ENCODE assay signal across 20 cellular contexts in genomic region chr2:241200822-241201395, GRCh38.
"Had no signal": no experiment of that assay in that cellular context is flagged by ENCODE, and none has a peak within 500 bp of the region (broad histone marks: within the 10 kb centered on the region; RNA-seq: fewer than 3 reads in every experiment).

No MANE protein-coding gene starts in this region.

- DNase-seq: activated CD4-positive, alpha-beta memory T cell treated with anti-CD3 and anti-CD28 coated beads, Interleukin-2, amount 10 ng/mL, durations not matched to agents 7 days and 5 days; activated CD4-positive, alpha-beta T cell treated with anti-CD3 and anti-CD28 coated beads for 4 hours; activated effector memory CD4-positive, alpha-beta T cell treated with Interleukin-2 at 50 U/mL for 16 hours; activated T-cell treated with anti-CD3 and anti-CD28 coated beads, Interleukin-2, amount 50 U/mL, for 4 hours; central memory CD4-positive, alpha-beta T cell; kidney; left ventricle myocardium inferior; naive B cell; stimulated activated CD4-positive, alpha-beta T cell treated with anti-CD3 and anti-CD28 coated beads, Interleukin-4, amount 100 ng/mL, for 4 hours; stimulated activated CD8-positive, alpha-beta memory T cell treated with anti-CD3 and anti-CD28 coated beads, Interleukin-4, amount 100 ng/mL, for 48 hours; stimulated activated naive CD8-positive, alpha-beta T cell treated with anti-CD3 and anti-CD28 coated beads, Interleukin-15, Interleukin-2, amounts not matched to agents 100 U/mL and 50 U/mL, for 24 hours; T-helper 17 cell; upper lobe of right lung had no signal

- H3K27ac Mint-ChIP-seq: activated CD4-positive, alpha-beta memory T cell treated with anti-CD3 and anti-CD28 coated beads, Interleukin-2, amount 10 ng/mL, durations not matched to agents 7 days and 5 days; activated naive CD4-positive, alpha-beta T cell treated with anti-CD3 and anti-CD28 coated beads, Interleukin-2, amount 50 U/mL, for 72 hours; brain; naive B cell; T-helper 17 cell had no signal

- H3K4me1 ChIP-seq: left ventricle myocardium inferior, right atrium auricular region, upper lobe of right lung had no signal

- H3K27me3 ChIP-seq: hepatocyte, right atrium auricular region, upper lobe of right lung had no signal

- H3K36me3 Mint-ChIP-seq: activated naive CD4-positive, alpha-beta T cell treated with anti-CD3 and anti-CD28 coated beads, Interleukin-2, amount 50 U/mL, for 72 hours; brain; naive B cell had no signal

- ATAC-seq: activated naive CD4-positive, alpha-beta T cell treated with anti-CD3 and anti-CD28 coated beads, Interleukin-2, amount 50 U/mL, for 72 hours; activated T-cell treated with anti-CD3 and anti-CD28 coated beads, Interleukin-2, amount 50 U/mL, for 4 hours; esophagus mucosa; stimulated activated naive CD8-positive, alpha-beta T cell treated with anti-CD3 and anti-CD28 coated beads, Interleukin-15, Interleukin-2, amounts not matched to agents 100 U/mL and 50 U/mL, for 24 hours; T-helper 17 cell; upper lobe of right lung had no signal

- H3K9me3 Mint-ChIP-seq: activated CD4-positive, alpha-beta memory T cell treated with anti-CD3 and anti-CD28 coated beads, Interleukin-2, amount 10 ng/mL, durations not matched to agents 7 days and 5 days; activated naive CD4-positive, alpha-beta T cell treated with anti-CD3 and anti-CD28 coated beads, Interleukin-2, amount 50 U/mL, for 72 hours; activated T-cell treated with anti-CD3 and anti-CD28 coated beads, Interleukin-2, amount 50 U/mL, for 4 hours; naive B cell had no signal

- H3K36me3 ChIP-seq: left ventricle myocardium inferior, right atrium auricular region, upper lobe of right lung had no signal

- H3K27me3 Mint-ChIP-seq: activated CD4-positive, alpha-beta memory T cell treated with anti-CD3 and anti-CD28 coated beads, Interleukin-2, amount 10 ng/mL, durations not matched to agents 7 days and 5 days; brain; naive B cell; T-helper 17 cell had no signal

- H3K27ac ChIP-seq: coronary artery, hepatocyte, left ventricle myocardium inferior, right atrium auricular region, upper lobe of right lung had no signal

- H3K4me3 Mint-ChIP-seq: activated CD4-positive, alpha-beta memory T cell treated with anti-CD3 and anti-CD28 coated beads, Interleukin-2, amount 10 ng/mL, durations not matched to agents 7 days and 5 days; activated T-cell treated with anti-CD3 and anti-CD28 coated beads, Interleukin-2, amount 50 U/mL, for 4 hours; brain; naive B cell; T-helper 17 cell had no signal

- H3K4me1 Mint-ChIP-seq: activated CD4-positive, alpha-beta memory T cell treated with anti-CD3 and anti-CD28 coated beads, Interleukin-2, amount 10 ng/mL, durations not matched to agents 7 days and 5 days; naive B cell; T-helper 17 cell had no signal

- H3K9me3 ChIP-seq: left ventricle myocardium inferior, right atrium auricular region, upper lobe of right lung had no signal

- H3K4me3 ChIP-seq: coronary artery, hepatocyte, left ventricle myocardium inferior, right atrium auricular region, smooth muscle cell, upper lobe of right lung had no signal
